Comparison of ENCODE assay signal across 1 cellular context in the genomic region with DNA sequence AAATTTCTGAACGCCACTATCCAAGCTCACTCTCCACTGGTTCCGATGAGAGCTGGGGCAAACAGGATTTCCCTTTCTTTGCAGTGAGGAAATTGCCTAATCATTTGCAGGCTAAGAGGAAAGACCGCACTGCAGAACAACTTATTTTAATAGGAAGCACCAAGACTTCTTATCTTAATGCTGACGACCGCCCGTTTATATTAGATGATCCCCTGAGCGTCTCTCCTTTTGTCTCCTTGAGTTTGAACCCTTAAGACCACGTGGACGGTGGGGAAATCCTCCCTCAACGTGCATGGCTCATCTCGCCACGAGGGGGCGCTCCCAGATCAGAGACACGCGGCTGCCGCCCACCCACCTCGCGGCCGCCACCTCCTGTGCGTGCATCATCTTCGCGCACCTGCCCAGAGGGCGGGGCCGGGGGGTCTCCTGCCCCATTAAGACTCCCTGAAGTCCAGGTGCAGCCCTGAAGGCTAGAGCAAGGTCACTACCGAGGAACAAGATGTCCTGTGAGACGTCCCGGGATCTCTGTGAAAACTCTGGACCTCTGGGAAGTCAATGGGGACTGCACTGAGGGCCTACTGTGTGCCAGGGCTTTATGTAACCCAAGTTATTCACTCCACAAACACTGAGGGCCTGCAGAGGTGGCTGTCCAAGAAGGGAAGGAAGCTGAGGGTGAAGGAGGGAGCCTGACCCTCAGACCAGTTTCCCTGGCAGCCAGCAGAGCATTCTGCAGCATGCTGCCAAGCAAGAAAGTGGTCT.
TF ChIP-seq lines count a peak whose summit lies in the region.

No MANE protein-coding gene starts in this region.

TF ChIP-seq in HepG2, 621 proteins besides CTCF, POLR2A, EP300 and RAD21 (continued from another document and continues in another):
- TF ChIP-seq, protein P1, sequence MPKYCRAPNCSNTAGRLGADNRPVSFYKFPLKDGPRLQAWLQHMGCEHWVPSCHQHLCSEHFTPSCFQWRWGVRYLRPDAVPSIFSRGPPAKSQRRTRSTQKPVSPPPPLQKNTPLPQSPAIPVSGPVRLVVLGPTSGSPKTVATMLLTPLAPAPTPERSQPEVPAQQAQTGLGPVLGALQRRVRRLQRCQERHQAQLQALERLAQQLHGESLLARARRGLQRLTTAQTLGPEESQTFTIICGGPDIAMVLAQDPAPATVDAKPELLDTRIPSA (CRISPR knock-in tag; IDR thresholded peaks at IDR 0.05; ENCODE audit: borderline replicate concordance): no peak
- no peak for TF ChIP-seq DNMT3B (CRISPR knock-in tag; conservative IDR thresholded peaks at IDR 0.05)
- no peak for TF ChIP-seq STAT5B (CRISPR knock-in tag; IDR thresholded peaks at IDR 0.05)
- no peak for TF ChIP-seq PTBP1 (IDR thresholded peaks at IDR 0.05; ENCODE audit: low read depth, low read length, poor library complexity, severe bottlenecking)
- TF ChIP-seq, protein P2, sequence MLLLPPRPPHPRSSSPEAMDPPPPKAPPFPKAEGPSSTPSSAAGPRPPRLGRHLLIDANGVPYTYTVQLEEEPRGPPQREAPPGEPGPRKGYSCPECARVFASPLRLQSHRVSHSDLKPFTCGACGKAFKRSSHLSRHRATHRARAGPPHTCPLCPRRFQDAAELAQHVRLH (CRISPR knock-in tag; IDR thresholded peaks at IDR 0.05; ENCODE audit: borderline replicate concordance, low read depth): peak; percentile 50; the same call in 1 of the 2 replicates
- TF ChIP-seq NR2F6 (IDR thresholded peaks at IDR 0.05): no peak
- 0 out of 2 replicates have a peak, but pooled peaks have one; percentile 27 for TF ChIP-seq NR2F6 (CRISPR knock-in tag; IDR thresholded peaks at IDR 0.05)
- no peak for TF ChIP-seq MIXL1 (CRISPR knock-in tag; IDR thresholded peaks at IDR 0.05)
- no peak for TF ChIP-seq ZNF160 (CRISPR knock-in tag; IDR thresholded peaks at IDR 0.05)
- no peak for TF ChIP-seq ZNF563 (CRISPR knock-in tag; IDR thresholded peaks at IDR 0.05)
- no peak for TF ChIP-seq ZNF776 (CRISPR knock-in tag; IDR thresholded peaks at IDR 0.05)
- no peak for TF ChIP-seq ZNF496 (CRISPR knock-in tag; IDR thresholded peaks at IDR 0.05; ENCODE audit: insufficient replicate concordance)
- no peak for TF ChIP-seq ZNF431 (CRISPR knock-in tag; IDR thresholded peaks at IDR 0.05; ENCODE audit: borderline replicate concordance, low read depth)
- no peak for TF ChIP-seq BATF2 (CRISPR knock-in tag; IDR thresholded peaks at IDR 0.05)
- TF ChIP-seq MAX (IDR thresholded peaks at IDR 0.05): peak; percentile 90
- no peak for TF ChIP-seq FOXA1 (IDR thresholded peaks at IDR 0.05)
- 0 out of 2 replicates have a peak, but pooled peaks have one; percentile 5 for TF ChIP-seq FOXA1 (CRISPR knock-in tag; IDR thresholded peaks at IDR 0.05)
- no peak for TF ChIP-seq TRIM22 (IDR thresholded peaks at IDR 0.05)
- 0 out of 2 replicates have a peak, but pooled peaks have one; percentile 43 for TF ChIP-seq ARID5B (CRISPR knock-in tag; IDR thresholded peaks at IDR 0.05)
- TF ChIP-seq ZMAT5 (CRISPR knock-in tag; IDR thresholded peaks at IDR 0.05; ENCODE audit: borderline replicate concordance, low read depth): no peak
- TF ChIP-seq ARID3A (IDR thresholded peaks at IDR 0.05; ENCODE audit: low read depth, low read length): 0 out of 2 replicates have a peak, but pooled peaks have one; percentile 10
- TF ChIP-seq ZNF501 (CRISPR knock-in tag; IDR thresholded peaks at IDR 0.05): peak; percentile 65
- no peak for TF ChIP-seq NCOR1 (IDR thresholded peaks at IDR 0.05; ENCODE audit: borderline replicate concordance, low read length)
- no peak for TF ChIP-seq ZNF704 (CRISPR knock-in tag; IDR thresholded peaks at IDR 0.05; ENCODE audit: borderline replicate concordance)
- TF ChIP-seq POLR2AphosphoS2 (IDR thresholded peaks at IDR 0.05; ENCODE audit: low read depth, low read length): no peak
- TF ChIP-seq ZIK1 (CRISPR knock-in tag; IDR thresholded peaks at IDR 0.05; ENCODE audit: borderline replicate concordance, low read depth): no peak
- no peak for TF ChIP-seq HNRNPH1 (optimal IDR thresholded peaks at IDR 0.05; ENCODE audit: low read depth, low read length)
- TF ChIP-seq SKI (IDR thresholded peaks at IDR 0.05; ENCODE audit: partially characterized antibody): no peak
- TF ChIP-seq ZSCAN30 (CRISPR knock-in tag; IDR thresholded peaks at IDR 0.05): no peak
- TF ChIP-seq MAFK (conservative IDR thresholded peaks at IDR 0.05 in 1 of 2, IDR thresholded peaks at IDR 0.05 in 1 of 2; ENCODE audit: low read length in 2 of 2): no peak
- no peak for TF ChIP-seq PHF20 (CRISPR knock-in tag; IDR thresholded peaks at IDR 0.05)
- no peak for TF ChIP-seq KAT7 (CRISPR knock-in tag; IDR thresholded peaks at IDR 0.05; ENCODE audit: borderline replicate concordance)
- no peak for TF ChIP-seq ZNF292 (CRISPR knock-in tag; IDR thresholded peaks at IDR 0.05; ENCODE audit: borderline replicate concordance, low read depth)
- no peak for TF ChIP-seq ZZZ3 (CRISPR knock-in tag; IDR thresholded peaks at IDR 0.05; ENCODE audit: borderline replicate concordance)
- TF ChIP-seq, protein P3, sequence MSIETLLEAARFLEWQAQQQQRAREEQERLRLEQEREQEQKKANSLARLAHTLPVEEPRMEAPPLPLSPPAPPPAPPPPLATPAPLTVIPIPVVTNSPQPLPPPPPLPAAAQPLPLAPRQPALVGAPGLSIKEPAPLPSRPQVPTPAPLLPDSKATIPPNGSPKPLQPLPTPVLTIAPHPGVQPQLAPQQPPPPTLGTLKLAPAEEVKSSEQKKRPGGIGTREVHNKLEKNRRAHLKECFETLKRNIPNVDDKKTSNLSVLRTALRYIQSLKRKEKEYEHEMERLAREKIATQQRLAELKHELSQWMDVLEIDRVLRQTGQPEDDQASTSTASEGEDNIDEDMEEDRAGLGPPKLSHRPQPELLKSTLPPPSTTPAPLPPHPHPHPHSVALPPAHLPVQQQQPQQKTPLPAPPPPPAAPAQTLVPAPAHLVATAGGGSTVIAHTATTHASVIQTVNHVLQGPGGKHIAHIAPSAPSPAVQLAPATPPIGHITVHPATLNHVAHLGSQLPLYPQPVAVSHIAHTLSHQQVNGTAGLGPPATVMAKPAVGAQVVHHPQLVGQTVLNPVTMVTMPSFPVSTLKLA (IDR thresholded peaks at IDR 0.05): peak; percentile 96
- no peak for TF ChIP-seq ATRX (CRISPR knock-in tag; IDR thresholded peaks at IDR 0.05; ENCODE audit: borderline replicate concordance)
- TF ChIP-seq HES4 (CRISPR knock-in tag; IDR thresholded peaks at IDR 0.05; ENCODE audit: borderline replicate concordance): no peak
- no peak; the same call in 1 of the 2 replicates for TF ChIP-seq SOX5 (CRISPR knock-in tag; IDR thresholded peaks at IDR 0.05; ENCODE audit: borderline replicate concordance)
- TF ChIP-seq, protein P4, sequence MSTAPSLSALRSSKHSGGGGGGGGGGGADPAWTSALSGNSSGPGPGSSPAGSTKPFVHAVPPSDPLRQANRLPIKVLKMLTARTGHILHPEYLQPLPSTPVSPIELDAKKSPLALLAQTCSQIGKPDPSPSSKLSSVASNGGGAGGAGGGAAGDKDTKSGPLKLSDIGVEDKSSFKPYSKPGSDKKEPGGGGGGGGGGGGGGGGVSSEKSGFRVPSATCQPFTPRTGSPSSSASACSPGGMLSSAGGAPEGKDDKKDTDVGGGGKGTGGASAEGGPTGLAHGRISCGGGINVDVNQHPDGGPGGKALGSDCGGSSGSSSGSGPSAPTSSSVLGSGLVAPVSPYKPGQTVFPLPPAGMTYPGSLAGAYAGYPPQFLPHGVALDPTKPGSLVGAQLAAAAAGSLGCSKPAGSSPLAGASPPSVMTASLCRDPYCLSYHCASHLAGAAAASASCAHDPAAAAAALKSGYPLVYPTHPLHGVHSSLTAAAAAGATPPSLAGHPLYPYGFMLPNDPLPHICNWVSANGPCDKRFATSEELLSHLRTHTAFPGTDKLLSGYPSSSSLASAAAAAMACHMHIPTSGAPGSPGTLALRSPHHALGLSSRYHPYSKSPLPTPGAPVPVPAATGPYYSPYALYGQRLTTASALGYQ (CRISPR knock-in tag; IDR thresholded peaks at IDR 0.05): no peak
- TF ChIP-seq ZMYM4 (CRISPR knock-in tag; IDR thresholded peaks at IDR 0.05): peak; percentile 58
- TF ChIP-seq ZNF430 (CRISPR knock-in tag; IDR thresholded peaks at IDR 0.05): no peak
- no peak for TF ChIP-seq TEAD2 (CRISPR knock-in tag; IDR thresholded peaks at IDR 0.05)
- peak; percentile 93 for TF ChIP-seq KDM2A (CRISPR knock-in tag; IDR thresholded peaks at IDR 0.05; ENCODE audit: borderline replicate concordance, low read depth)
- TF ChIP-seq HOXA3 (CRISPR knock-in tag; IDR thresholded peaks at IDR 0.05): no peak
